Comparison of ENCODE assay signal across 1 cellular context in the genomic region with DNA sequence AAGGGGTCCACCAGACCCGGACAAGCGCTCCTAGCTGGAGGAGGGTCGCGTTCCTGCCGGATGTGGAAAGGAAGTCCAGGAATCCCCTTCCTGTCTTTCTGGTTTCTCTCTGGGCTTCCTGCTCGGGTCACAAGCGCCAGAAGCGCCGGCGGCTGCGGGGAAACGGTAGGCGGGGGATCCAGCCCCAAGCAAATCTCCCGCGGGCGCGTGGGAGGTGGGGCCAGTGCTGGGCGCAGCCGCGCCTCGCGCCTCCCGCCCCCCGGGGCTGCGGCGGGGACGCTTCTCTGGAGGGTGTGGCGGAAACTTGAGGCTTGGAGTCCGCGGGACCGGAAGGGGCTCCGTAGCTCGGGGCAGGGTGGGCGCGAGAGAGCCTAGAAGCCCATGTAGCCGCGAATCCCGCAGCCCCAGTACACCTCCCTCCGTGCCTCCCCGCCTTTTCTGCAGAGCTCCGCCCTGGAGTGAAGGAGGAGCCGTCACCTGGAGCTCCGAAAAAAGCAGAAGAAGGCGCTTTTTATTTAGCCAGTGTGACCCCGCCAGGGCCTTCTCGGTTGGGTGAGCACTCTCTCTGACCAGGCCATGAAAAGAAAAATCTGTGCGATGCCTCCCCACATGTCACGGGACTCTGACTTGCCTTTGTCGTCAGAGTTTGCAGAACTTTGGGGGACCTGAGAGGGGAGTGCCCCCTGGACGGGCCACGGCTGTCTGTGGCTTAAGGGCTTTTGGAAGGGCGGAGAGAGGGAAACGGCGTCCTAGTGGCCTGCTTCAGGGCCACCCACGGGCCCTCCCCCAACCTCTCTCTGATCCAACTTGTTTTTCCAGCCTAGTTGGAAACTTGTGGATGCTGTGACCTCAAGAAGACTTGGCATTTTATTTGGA.
TF ChIP-seq lines count a peak whose summit lies in the region.

No MANE protein-coding gene starts in this region.

TF ChIP-seq in GM12878, 131 proteins besides CTCF, POLR2A, EP300 and RAD21 (continued from another document and continues in another):
- TF ChIP-seq SREBF2 (IDR thresholded peaks at IDR 0.05; ENCODE audit: low read length) = no peak
- TF ChIP-seq, protein P1, sequence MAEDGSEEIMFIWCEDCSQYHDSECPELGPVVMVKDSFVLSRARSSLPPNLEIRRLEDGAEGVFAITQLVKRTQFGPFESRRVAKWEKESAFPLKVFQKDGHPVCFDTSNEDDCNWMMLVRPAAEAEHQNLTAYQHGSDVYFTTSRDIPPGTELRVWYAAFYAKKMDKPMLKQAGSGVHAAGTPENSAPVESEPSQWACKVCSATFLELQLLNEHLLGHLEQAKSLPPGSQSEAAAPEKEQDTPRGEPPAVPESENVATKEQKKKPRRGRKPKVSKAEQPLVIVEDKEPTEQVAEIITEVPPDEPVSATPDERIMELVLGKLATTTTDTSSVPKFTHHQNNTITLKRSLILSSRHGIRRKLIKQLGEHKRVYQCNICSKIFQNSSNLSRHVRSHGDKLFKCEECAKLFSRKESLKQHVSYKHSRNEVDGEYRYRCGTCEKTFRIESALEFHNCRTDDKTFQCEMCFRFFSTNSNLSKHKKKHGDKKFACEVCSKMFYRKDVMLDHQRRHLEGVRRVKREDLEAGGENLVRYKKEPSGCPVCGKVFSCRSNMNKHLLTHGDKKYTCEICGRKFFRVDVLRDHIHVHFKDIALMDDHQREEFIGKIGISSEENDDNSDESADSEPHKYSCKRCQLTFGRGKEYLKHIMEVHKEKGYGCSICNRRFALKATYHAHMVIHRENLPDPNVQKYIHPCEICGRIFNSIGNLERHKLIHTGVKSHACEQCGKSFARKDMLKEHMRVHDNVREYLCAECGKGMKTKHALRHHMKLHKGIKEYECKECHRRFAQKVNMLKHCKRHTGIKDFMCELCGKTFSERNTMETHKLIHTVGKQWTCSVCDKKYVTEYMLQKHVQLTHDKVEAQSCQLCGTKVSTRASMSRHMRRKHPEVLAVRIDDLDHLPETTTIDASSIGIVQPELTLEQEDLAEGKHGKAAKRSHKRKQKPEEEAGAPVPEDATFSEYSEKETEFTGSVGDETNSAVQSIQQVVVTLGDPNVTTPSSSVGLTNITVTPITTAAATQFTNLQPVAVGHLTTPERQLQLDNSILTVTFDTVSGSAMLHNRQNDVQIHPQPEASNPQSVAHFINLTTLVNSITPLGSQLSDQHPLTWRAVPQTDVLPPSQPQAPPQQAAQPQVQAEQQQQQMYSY (CRISPR knock-in tag; IDR thresholded peaks at IDR 0.05) = no peak
- TF ChIP-seq, protein P2, sequence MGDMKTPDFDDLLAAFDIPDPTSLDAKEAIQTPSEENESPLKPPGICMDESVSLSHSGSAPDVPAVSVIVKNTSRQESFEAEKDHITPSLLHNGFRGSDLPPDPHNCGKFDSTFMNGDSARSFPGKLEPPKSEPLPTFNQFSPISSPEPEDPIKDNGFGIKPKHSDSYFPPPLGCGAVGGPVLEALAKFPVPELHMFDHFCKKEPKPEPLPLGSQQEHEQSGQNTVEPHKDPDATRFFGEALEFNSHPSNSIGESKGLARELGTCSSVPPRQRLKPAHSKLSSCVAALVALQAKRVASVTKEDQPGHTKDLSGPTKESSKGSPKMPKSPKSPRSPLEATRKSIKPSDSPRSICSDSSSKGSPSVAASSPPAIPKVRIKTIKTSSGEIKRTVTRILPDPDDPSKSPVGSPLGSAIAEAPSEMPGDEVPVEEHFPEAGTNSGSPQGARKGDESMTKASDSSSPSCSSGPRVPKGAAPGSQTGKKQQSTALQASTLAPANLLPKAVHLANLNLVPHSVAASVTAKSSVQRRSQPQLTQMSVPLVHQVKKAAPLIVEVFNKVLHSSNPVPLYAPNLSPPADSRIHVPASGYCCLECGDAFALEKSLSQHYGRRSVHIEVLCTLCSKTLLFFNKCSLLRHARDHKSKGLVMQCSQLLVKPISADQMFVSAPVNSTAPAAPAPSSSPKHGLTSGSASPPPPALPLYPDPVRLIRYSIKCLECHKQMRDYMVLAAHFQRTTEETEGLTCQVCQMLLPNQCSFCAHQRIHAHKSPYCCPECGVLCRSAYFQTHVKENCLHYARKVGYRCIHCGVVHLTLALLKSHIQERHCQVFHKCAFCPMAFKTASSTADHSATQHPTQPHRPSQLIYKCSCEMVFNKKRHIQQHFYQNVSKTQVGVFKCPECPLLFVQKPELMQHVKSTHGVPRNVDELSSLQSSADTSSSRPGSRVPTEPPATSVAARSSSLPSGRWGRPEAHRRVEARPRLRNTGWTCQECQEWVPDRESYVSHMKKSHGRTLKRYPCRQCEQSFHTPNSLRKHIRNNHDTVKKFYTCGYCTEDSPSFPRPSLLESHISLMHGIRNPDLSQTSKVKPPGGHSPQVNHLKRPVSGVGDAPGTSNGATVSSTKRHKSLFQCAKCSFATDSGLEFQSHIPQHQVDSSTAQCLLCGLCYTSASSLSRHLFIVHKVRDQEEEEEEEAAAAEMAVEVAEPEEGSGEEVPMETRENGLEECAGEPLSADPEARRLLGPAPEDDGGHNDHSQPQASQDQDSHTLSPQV (IDR thresholded peaks at IDR 0.05) = 0 out of 2 replicates have a peak, but pooled peaks have one; percentile 63
- TF ChIP-seq GABPA (IDR thresholded peaks at IDR 0.05; ENCODE audit: low read depth) = 0 out of 2 replicates have a peak, but pooled peaks have one; percentile 20
- no peak for TF ChIP-seq MEF2B (IDR thresholded peaks at IDR 0.05; ENCODE audit: partially characterized antibody, poor library complexity, severe bottlenecking)
- TF ChIP-seq, protein P3, sequence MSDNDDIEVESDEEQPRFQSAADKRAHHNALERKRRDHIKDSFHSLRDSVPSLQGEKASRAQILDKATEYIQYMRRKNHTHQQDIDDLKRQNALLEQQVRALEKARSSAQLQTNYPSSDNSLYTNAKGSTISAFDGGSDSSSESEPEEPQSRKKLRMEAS (IDR thresholded peaks at IDR 0.05; ENCODE audit: low read depth, low read length) = peak; percentile 44; the same call in 1 of the 2 replicates
- no peak for TF ChIP-seq POLR2AphosphoS2 (IDR thresholded peaks at IDR 0.05; ENCODE audit: low read depth, low read length)
- TF ChIP-seq TCF12 (IDR thresholded peaks at IDR 0.05; ENCODE audit: low read depth, low read length) = no peak; the same call in 1 of the 2 replicates
- TF ChIP-seq ZNF622 (IDR thresholded peaks at IDR 0.05) = no peak
- no peak for TF ChIP-seq SUPT20H (IDR thresholded peaks at IDR 0.05; ENCODE audit: borderline replicate concordance, control insufficient read depth, low read depth, low read length)
- TF ChIP-seq SP1 (IDR thresholded peaks at IDR 0.05; ENCODE audit: low read depth, low read length) = peak; percentile 31
- TF ChIP-seq NRF1 (conservative IDR thresholded peaks at IDR 0.05; ENCODE audit: low read depth, low read length) = no peak
- TF ChIP-seq ASH2L (IDR thresholded peaks at IDR 0.05; ENCODE audit: borderline replicate concordance, low read depth) = 0 out of 2 replicates have a peak, but pooled peaks have one; percentile 2
- no peak for TF ChIP-seq BRCA1 (IDR thresholded peaks at IDR 0.05; ENCODE audit: low read depth, low read length)
- no peak for TF ChIP-seq CBX3 (IDR thresholded peaks at IDR 0.05; ENCODE audit: borderline replicate concordance, low read depth)
- TF ChIP-seq, protein P4, sequence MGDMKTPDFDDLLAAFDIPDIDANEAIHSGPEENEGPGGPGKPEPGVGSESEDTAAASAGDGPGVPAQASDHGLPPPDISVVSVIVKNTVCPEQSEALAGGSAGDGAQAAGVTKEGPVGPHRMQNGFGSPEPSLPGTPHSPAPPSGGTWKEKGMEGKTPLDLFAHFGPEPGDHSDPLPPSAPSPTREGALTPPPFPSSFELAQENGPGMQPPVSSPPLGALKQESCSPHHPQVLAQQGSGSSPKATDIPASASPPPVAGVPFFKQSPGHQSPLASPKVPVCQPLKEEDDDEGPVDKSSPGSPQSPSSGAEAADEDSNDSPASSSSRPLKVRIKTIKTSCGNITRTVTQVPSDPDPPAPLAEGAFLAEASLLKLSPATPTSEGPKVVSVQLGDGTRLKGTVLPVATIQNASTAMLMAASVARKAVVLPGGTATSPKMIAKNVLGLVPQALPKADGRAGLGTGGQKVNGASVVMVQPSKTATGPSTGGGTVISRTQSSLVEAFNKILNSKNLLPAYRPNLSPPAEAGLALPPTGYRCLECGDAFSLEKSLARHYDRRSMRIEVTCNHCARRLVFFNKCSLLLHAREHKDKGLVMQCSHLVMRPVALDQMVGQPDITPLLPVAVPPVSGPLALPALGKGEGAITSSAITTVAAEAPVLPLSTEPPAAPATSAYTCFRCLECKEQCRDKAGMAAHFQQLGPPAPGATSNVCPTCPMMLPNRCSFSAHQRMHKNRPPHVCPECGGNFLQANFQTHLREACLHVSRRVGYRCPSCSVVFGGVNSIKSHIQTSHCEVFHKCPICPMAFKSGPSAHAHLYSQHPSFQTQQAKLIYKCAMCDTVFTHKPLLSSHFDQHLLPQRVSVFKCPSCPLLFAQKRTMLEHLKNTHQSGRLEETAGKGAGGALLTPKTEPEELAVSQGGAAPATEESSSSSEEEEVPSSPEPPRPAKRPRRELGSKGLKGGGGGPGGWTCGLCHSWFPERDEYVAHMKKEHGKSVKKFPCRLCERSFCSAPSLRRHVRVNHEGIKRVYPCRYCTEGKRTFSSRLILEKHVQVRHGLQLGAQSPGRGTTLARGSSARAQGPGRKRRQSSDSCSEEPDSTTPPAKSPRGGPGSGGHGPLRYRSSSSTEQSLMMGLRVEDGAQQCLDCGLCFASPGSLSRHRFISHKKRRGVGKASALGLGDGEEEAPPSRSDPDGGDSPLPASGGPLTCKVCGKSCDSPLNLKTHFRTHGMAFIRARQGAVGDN (IDR thresholded peaks at IDR 0.05) = peak; percentile 49; the same call in 1 of the 2 replicates
- TF ChIP-seq, protein P5, sequence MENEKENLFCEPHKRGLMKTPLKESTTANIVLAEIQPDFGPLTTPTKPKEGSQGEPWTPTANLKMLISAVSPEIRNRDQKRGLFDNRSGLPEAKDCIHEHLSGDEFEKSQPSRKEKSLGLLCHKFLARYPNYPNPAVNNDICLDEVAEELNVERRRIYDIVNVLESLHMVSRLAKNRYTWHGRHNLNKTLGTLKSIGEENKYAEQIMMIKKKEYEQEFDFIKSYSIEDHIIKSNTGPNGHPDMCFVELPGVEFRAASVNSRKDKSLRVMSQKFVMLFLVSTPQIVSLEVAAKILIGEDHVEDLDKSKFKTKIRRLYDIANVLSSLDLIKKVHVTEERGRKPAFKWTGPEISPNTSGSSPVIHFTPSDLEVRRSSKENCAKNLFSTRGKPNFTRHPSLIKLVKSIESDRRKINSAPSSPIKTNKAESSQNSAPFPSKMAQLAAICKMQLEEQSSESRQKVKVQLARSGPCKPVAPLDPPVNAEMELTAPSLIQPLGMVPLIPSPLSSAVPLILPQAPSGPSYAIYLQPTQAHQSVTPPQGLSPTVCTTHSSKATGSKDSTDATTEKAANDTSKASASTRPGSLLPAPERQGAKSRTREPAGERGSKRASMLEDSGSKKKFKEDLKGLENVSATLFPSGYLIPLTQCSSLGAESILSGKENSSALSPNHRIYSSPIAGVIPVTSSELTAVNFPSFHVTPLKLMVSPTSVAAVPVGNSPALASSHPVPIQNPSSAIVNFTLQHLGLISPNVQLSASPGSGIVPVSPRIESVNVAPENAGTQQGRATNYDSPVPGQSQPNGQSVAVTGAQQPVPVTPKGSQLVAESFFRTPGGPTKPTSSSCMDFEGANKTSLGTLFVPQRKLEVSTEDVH (IDR thresholded peaks at IDR 0.05; ENCODE audit: low read depth, partially characterized antibody) = no peak
- peak; percentile 39; the same call in 1 of the 2 replicates for TF ChIP-seq ZNF207 (IDR thresholded peaks at IDR 0.05; ENCODE audit: borderline replicate concordance)
- peak; percentile 98 for TF ChIP-seq PAX5 (IDR thresholded peaks at IDR 0.05; ENCODE audit: borderline replicate concordance, low read depth, low read length)
- TF ChIP-seq FOXK2 (IDR thresholded peaks at IDR 0.05) = no peak
- TF ChIP-seq RUNX3 (IDR thresholded peaks at IDR 0.05; ENCODE audit: low read length) = peak; percentile 28; the same call in 1 of the 2 replicates
- no peak for TF ChIP-seq RBBP5 (conservative IDR thresholded peaks at IDR 0.05)
- no peak for TF ChIP-seq YBX1 (IDR thresholded peaks at IDR 0.05)
- TF ChIP-seq ZNF384 (IDR thresholded peaks at IDR 0.05; ENCODE audit: borderline replicate concordance, low read depth, low read length) = no peak
- TF ChIP-seq SREBF1 (IDR thresholded peaks at IDR 0.05; ENCODE audit: low read length) = no peak
- peak in 1 of 2 experiments; percentile 10; a peak in 1 of 4 replicates for TF ChIP-seq ETV6 (conservative IDR thresholded peaks at IDR 0.05 in 1 of 2, IDR thresholded peaks at IDR 0.05 in 1 of 2; ENCODE audit: borderline replicate concordance in 1 of 2, low read depth in 1 of 2)
- no peak; the same call in 1 of the 2 replicates for TF ChIP-seq CHD2 (IDR thresholded peaks at IDR 0.05; ENCODE audit: borderline replicate concordance, low read depth, low read length)
- no peak for TF ChIP-seq STAT3 (IDR thresholded peaks at IDR 0.05; ENCODE audit: low read depth, low read length)
- TF ChIP-seq NFYA (IDR thresholded peaks at IDR 0.05; ENCODE audit: borderline replicate concordance, low read depth, low read length) = no peak
- TF ChIP-seq RB1 (IDR thresholded peaks at IDR 0.05; ENCODE audit: borderline replicate concordance) = peak; percentile 37; the same call in 1 of the 2 replicates
- TF ChIP-seq RAD51 (IDR thresholded peaks at IDR 0.05) = no peak
- TF ChIP-seq, protein P6, sequence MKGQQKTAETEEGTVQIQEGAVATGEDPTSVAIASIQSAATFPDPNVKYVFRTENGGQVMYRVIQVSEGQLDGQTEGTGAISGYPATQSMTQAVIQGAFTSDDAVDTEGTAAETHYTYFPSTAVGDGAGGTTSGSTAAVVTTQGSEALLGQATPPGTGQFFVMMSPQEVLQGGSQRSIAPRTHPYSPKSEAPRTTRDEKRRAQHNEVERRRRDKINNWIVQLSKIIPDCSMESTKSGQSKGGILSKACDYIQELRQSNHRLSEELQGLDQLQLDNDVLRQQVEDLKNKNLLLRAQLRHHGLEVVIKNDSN (IDR thresholded peaks at IDR 0.05; ENCODE audit: borderline replicate concordance, extremely low read length, insufficient read depth, low read depth, low read length) = no peak
- TF ChIP-seq, protein P7, sequence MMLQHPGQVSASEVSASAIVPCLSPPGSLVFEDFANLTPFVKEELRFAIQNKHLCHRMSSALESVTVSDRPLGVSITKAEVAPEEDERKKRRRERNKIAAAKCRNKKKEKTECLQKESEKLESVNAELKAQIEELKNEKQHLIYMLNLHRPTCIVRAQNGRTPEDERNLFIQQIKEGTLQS (IDR thresholded peaks at IDR 0.05; ENCODE audit: borderline replicate concordance, extremely low read depth, low read depth, low read length) = no peak
- peak; percentile 57; the same call in 1 of the 2 replicates for TF ChIP-seq TCF3 (IDR thresholded peaks at IDR 0.05; ENCODE audit: borderline replicate concordance, insufficient read depth, low read depth, low read length)
- TF ChIP-seq ZNF217 (IDR thresholded peaks at IDR 0.05) = no peak
- no peak for TF ChIP-seq HDAC6 (IDR thresholded peaks at IDR 0.05; ENCODE audit: unreplicated experiment)
- TF ChIP-seq, protein P8, sequence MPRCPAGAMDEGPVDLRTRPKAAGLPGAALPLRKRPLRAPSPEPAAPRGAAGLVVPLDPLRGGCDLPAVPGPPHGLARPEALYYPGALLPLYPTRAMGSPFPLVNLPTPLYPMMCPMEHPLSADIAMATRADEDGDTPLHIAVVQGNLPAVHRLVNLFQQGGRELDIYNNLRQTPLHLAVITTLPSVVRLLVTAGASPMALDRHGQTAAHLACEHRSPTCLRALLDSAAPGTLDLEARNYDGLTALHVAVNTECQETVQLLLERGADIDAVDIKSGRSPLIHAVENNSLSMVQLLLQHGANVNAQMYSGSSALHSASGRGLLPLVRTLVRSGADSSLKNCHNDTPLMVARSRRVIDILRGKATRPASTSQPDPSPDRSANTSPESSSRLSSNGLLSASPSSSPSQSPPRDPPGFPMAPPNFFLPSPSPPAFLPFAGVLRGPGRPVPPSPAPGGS (IDR thresholded peaks at IDR 0.05; ENCODE audit: borderline replicate concordance, insufficient read depth, low read depth, low read length, poor library complexity, severe bottlenecking) = peak; percentile 42
